Comparison of ENCODE assay signal across 1 cellular context in the genomic region with DNA sequence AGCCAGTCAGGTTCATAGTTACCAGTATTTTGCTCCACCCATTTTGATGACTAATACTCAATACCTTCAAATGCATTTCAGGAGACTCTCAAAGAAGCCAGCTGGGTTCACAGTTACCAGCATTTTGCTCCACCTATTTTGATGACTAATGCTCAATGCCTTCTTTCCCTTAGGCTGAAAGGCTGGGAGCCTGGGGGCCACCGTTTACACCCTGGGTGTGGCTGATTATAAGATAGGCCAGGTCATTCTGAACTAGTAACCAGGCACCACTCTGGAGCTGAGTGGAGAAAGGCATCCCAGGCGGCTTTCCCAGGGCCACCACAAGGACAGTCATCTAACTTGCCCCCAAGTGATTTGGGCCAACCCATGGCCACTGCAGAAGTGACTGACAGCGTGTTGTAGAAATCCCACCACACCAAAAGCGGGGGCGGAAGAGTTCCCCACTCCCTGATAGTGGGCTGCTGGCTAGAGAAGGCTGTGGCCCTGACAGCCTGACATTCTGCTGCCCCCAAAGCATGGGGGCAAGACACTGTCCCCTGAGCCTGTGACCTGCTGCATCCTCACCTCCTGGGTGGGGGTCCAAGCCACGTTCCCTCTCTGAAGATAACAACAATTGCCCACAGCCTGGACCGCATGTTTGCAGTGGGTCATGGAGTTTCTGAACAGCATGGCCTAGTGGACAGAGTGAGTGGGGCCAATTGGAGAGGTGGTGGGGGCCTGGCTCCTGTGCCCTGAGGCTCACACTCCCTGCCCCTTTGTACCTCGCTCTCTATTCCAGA.
TF ChIP-seq lines count a peak whose summit lies in the region.

No MANE protein-coding gene starts in this region.

TF ChIP-seq in H1, 55 proteins besides CTCF, POLR2A, EP300 and RAD21 (continued from another document):
- no peak for TF ChIP-seq POU5F1 (IDR thresholded peaks at IDR 0.05; ENCODE audit: low read depth, low read length)
- TF ChIP-seq SIRT6 (IDR thresholded peaks at IDR 0.05; ENCODE audit: low read length) = no peak
TF ChIP-seq in H1: peak in this region for 0.
